ENCODE assay signal across 1 cellular context in the genomic region with DNA sequence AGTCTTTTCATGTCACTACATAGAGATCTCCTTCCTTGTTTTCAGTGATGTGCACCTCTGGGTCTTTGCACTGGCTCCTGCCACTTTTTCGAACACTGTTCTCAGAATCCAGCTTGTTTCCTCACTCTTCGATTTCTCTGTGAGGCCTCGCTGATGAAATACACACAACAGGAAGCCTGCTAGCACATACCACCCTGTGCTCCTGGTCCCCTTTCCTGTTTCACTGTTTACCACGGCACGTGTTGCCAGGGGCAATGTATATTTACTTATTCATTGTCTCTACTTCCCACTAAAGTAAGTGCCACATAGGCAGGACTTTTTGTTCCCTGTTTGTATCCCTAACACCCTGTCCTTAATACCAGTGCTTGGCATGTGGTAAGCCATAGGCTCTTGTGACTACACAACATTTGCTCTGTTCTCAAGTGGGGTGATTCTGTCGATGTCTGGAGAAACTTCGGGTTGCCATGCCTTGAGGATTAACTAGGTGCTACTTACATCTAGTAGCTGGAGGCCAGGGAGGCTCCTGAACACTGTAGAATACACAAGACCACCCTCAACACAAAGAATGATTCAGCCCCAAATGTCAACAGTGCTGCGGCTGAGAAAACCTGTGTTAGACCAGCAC.
TF ChIP-seq lines count a peak whose summit lies in the region.
"Not testable (repeated sequence)": the region's sequence is repeated elsewhere in the genome, so short reads cannot be mapped to it uniquely, and the experiment has no call there.

No MANE protein-coding gene starts in this region.

TF ChIP-seq in HepG2, 621 proteins besides CTCF, POLR2A, EP300 and RAD21 (continued from another document):
- TF ChIP-seq, protein P1, sequence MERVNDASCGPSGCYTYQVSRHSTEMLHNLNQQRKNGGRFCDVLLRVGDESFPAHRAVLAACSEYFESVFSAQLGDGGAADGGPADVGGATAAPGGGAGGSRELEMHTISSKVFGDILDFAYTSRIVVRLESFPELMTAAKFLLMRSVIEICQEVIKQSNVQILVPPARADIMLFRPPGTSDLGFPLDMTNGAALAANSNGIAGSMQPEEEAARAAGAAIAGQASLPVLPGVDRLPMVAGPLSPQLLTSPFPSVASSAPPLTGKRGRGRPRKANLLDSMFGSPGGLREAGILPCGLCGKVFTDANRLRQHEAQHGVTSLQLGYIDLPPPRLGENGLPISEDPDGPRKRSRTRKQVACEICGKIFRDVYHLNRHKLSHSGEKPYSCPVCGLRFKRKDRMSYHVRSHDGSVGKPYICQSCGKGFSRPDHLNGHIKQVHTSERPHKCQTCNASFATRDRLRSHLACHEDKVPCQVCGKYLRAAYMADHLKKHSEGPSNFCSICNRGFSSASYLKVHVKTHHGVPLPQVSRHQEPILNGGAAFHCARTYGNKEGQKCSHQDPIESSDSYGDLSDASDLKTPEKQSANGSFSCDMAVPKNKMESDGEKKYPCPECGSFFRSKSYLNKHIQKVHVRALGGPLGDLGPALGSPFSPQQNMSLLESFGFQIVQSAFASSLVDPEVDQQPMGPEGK (CRISPR knock-in tag; IDR thresholded peaks at IDR 0.05), result 0 out of 2 replicates have a peak, but pooled peaks have one; percentile 12
- TF ChIP-seq FOXA1, SOX6, SOX13 (IDR thresholded peaks at IDR 0.05): not testable (repeated sequence)
- peak; percentile 59; the same call in 1 of the 2 replicates for TF ChIP-seq FOXA1 (CRISPR knock-in tag; IDR thresholded peaks at IDR 0.05)
- TF ChIP-seq ELF3 (CRISPR knock-in tag; IDR thresholded peaks at IDR 0.05), result peak; percentile 46; the same call in 1 of the 2 replicates
- peak; percentile 33; the same call in 1 of the 2 replicates for TF ChIP-seq ARID5B (CRISPR knock-in tag; IDR thresholded peaks at IDR 0.05)
- TF ChIP-seq SOX6 (CRISPR knock-in tag; IDR thresholded peaks at IDR 0.05), result peak; percentile 59
- TF ChIP-seq FOXK1 (CRISPR knock-in tag; IDR thresholded peaks at IDR 0.05; ENCODE audit: borderline replicate concordance, low read depth), result 0 out of 2 replicates have a peak, but pooled peaks have one; percentile 14
- peak in 1 of 2 experiments; percentile 73; a peak in 2 of 4 replicates for TF ChIP-seq SOX13 (CRISPR knock-in tag; conservative IDR thresholded peaks at IDR 0.05 in 1 of 2, IDR thresholded peaks at IDR 0.05 in 1 of 2)
- peak; percentile 37; the same call in 1 of the 2 replicates for TF ChIP-seq GABPB1 (CRISPR knock-in tag; IDR thresholded peaks at IDR 0.05)
- TF ChIP-seq SOX5 (CRISPR knock-in tag; IDR thresholded peaks at IDR 0.05; ENCODE audit: borderline replicate concordance), result peak; percentile 75
- 0 out of 2 replicates have a peak, but pooled peaks have one; percentile 15 for TF ChIP-seq SALL1 (CRISPR knock-in tag; IDR thresholded peaks at IDR 0.05)
- peak; percentile 41 for TF ChIP-seq FOXA3 (CRISPR knock-in tag; IDR thresholded peaks at IDR 0.05)
- peak; percentile 34; the same call in 1 of the 2 replicates for TF ChIP-seq FOSL2 (CRISPR knock-in tag; IDR thresholded peaks at IDR 0.05)
